In the genomic region with DNA sequence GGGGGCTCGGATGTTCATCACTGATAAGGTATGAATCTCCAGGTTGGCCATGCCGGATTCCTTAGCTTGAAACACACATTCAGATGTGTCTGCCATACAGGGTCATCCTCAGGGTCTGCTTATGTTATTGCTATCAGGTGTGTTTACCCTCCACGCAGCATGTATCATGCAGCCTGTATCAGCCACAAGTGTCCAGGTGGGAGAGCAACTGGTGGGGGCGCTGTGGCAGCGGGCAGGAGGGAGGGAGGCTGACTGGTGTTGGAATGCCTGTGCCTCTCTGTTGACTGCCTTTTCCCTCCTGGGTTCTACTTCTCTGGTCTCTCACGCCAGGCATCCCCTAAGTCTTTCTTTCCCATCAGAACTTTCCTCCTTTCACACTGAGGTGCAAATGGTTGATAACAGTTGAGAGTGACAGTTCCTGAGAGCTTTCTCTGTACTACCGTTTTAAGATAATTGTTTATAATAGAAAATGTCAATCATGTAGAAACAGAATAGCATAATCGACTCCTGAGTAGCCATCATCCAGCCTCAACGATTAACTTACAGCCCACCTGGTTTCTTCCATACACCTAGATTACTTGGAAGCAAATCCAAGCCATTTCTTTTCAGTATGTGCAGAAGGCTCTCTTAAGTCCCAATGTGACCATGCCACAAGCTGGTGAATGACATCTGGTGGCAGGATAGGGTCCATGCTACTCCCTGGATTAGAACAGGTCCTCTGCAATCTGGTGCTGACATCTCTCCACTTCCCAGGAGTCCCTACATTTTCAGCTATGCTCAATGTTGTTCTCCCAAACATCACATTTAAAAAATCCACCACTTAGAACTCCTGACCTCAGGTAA, we compare ENCODE assay signal across 20 cellular contexts.
"Had no signal": no experiment of that assay in that cellular context is flagged by ENCODE, and none has a peak within 500 bp of the region (broad histone marks: within the 10 kb centered on the region; RNA-seq: fewer than 3 reads in every experiment).

No MANE protein-coding gene starts in this region.

- H3K27me3 ChIP-seq: adrenal gland, body of pancreas, testis, upper lobe of right lung had no signal

- H3K4me1 ChIP-seq: prostate gland, testis had no signal

- H3K4me3 ChIP-seq: adrenal gland, body of pancreas, lower lobe of right lung, prostate gland, spleen, testis, upper lobe of right lung had no signal

- H3K9me3 ChIP-seq: adrenal gland, body of pancreas, prostate gland, testis, upper lobe of right lung had no signal

- H3K36me3 ChIP-seq: adrenal gland, lower lobe of right lung, prostate gland, spleen, upper lobe of right lung had no signal

- H3K27ac ChIP-seq: adrenal gland, body of pancreas, lower lobe of right lung, prostate gland, spleen, testis, upper lobe of right lung had no signal

- DNase-seq: activated CD4-positive, alpha-beta T cell treated with anti-CD3 and anti-CD28 coated beads, Interleukin-2, amount 50 U/mL, for 4 hours; activated naive CD4-positive, alpha-beta T cell treated with anti-CD3 and anti-CD28 coated beads, Interleukin-2, amount 50 U/mL, for 16 hours; activated T-cell treated with anti-CD3 and anti-CD28 coated beads, Interleukin-2, amount 50 U/mL, for 1 hour; adrenal gland; body of pancreas; dermis blood vessel endothelial cell; hypothalamus; immature natural killer cell; left cardiac atrium; lower lobe of right lung; midbrain; naive thymus-derived CD4-positive, alpha-beta T cell; nucleus accumbens; spleen; stimulated activated CD4-positive, alpha-beta T cell treated with anti-CD3 and anti-CD28 coated beads, Interleukin-2, amount 100 ng/mL, for 24 hours; stimulated activated naive CD8-positive, alpha-beta T cell treated with anti-CD3 and anti-CD28 coated beads, Interleukin-15, Interleukin-2, amounts not matched to agents 100 U/mL and 50 U/mL, for 24 hours; T-helper 2 cell; testis; upper lobe of right lung had no signal
